9 cellular contexts compared by ENCODE assay signal in genomic region chr1:84146375-84147032, GRCh38. TPM values are rescaled to one million over a fixed set of nuclear protein-coding genes. Genes with fewer than 3 reads are reported as not detected.
A peak's percentile ranks its signal among the peaks of the same experiment; 100 is the strongest.
DNase-seq lines count a peak whose midpoint lies in the region; ATAC-seq and TF ChIP-seq lines count a peak whose summit lies in the region.
"Had no signal": no experiment of that assay in that cellular context is flagged by ENCODE, and none has a peak within 500 bp of the region (broad histone marks: within the 10 kb centered on the region; RNA-seq: fewer than 3 reads in every experiment).

No MANE protein-coding gene starts in this region.

- DNase-seq in Caki2 (ENCODE audit: low read depth) (peak; percentile 4), HPDE6-E6E7 (ENCODE audit: extremely low spot score) (peak; percentile 10), mucosa of descending colon (no peak), GM10266 (ENCODE audit: extremely low spot score) (no peak), NCI-H748 (lab: John Stamatoyannopoulos, UW; ENCODE audit: unreplicated experiment) (no peak)
- no peak for DNase-seq in activated naive CD8-positive, alpha-beta T cell treated with anti-CD3 and anti-CD28 coated beads, Interleukin-2, amount 10 ng/mL, durations not matched to agents 7 days and 5 days
- DNase-seq: kidney glomerular epithelial cell had no signal

- H3K27me3 Mint-ChIP-seq in activated naive CD8-positive, alpha-beta T cell treated with anti-CD3 and anti-CD28 coated beads, Interleukin-2, amount 10 ng/mL, durations not matched to agents 7 days and 5 days: no peaks in the 10 kb centered on the region

- no peaks in the 10 kb centered on the region for H3K36me3 ChIP-seq in mucosa of descending colon (ENCODE audit: low read depth)

- H3K27ac Mint-ChIP-seq in activated naive CD8-positive, alpha-beta T cell treated with anti-CD3 and anti-CD28 coated beads, Interleukin-2, amount 10 ng/mL, durations not matched to agents 7 days and 5 days: peak overlapping the region; percentile 87

- no peaks in the 10 kb centered on the region for H3K9me3 ChIP-seq in mucosa of descending colon

- no peak for ATAC-seq in activated naive CD8-positive, alpha-beta T cell treated with anti-CD3 and anti-CD28 coated beads, Interleukin-2, amount 10 ng/mL, durations not matched to agents 7 days and 5 days (ENCODE audit: low read depth)
- ATAC-seq in mucosa of descending colon: peak; percentile 51
- ATAC-seq in HG03097 (IDR thresholded peaks at IDR 0.05; ENCODE audit: low FRiP score, unreplicated experiment): no peak
- no peak for ATAC-seq in HG02938 (IDR thresholded peaks at IDR 0.05; ENCODE audit: unreplicated experiment)

- peaks cover 18% of the 10 kb centered on the region for H3K4me1 Mint-ChIP-seq in activated naive CD8-positive, alpha-beta T cell treated with anti-CD3 and anti-CD28 coated beads, Interleukin-2, amount 10 ng/mL, durations not matched to agents 7 days and 5 days

- peaks cover 6% of the 10 kb centered on the region for H3K4me1 ChIP-seq in mucosa of descending colon (ENCODE audit: low read depth)

- H3K36me3 Mint-ChIP-seq in activated naive CD8-positive, alpha-beta T cell treated with anti-CD3 and anti-CD28 coated beads, Interleukin-2, amount 10 ng/mL, durations not matched to agents 7 days and 5 days: peaks cover 17% of the 10 kb centered on the region

- POLR2A ChIA-PET in activated naive CD8-positive, alpha-beta T cell treated with anti-CD3 and anti-CD28 coated beads, Interleukin-2, amount 10 ng/mL, durations not matched to agents 7 days and 5 days (lab: Charles Lee): interaction anchor here (0.6 to 3.6 kb wide), 3 partner anchors 156 to 360 kb away, joined by 3 to 31 read pairs (median 6); partner anchors contain the start of genes GNG5 and SPATA1

- in situ Hi-C loops in Caki2 (cut with HindIII; ENCODE audit: low pct_unique_long_range_greater_than_20kb, low sequenced_read_pairs): no loop called here

- TF ChIP-seq CTCF in mucosa of descending colon (IDR thresholded peaks at IDR 0.05): no peak
- TF ChIP-seq CTCF in GM10266 (IDR thresholded peaks at IDR 0.05; ENCODE audit: control insufficient read depth, insufficient read depth, low read depth, missing control alignments): no peak

- peak overlapping the region; percentile 98 for H3K4me3 Mint-ChIP-seq in activated naive CD8-positive, alpha-beta T cell treated with anti-CD3 and anti-CD28 coated beads, Interleukin-2, amount 10 ng/mL, durations not matched to agents 7 days and 5 days

- H3K9me3 Mint-ChIP-seq in activated naive CD8-positive, alpha-beta T cell treated with anti-CD3 and anti-CD28 coated beads, Interleukin-2, amount 10 ng/mL, durations not matched to agents 7 days and 5 days: peaks cover 1% of the 10 kb centered on the region

- H3K4me3 ChIP-seq in mucosa of descending colon: no peak overlapping the region

- intact Hi-C loops in mucosa of descending colon (cut with DNase I, micrococcal nuclease): loop anchor here in 1 of 2 donors (10.0 kb wide), 2 partner anchors 118 to 158 kb away; partner anchors contain the start of gene SAMD13

RNA-seq across cellular contexts. Expression of gene PRKACB, which starts 2.4 kb away (rescaled TPM):
- total RNA-seq in Caki2 (2014; rRNA removed; shearing (Covaris generic); ENCODE audit: low replicate concordance): 6.1 and 8.7 TPM in 2 replicates
- total RNA-seq in activated naive CD8-positive, alpha-beta T cell treated with anti-CD3 and anti-CD28 coated beads, Interleukin-2, amount 10 ng/mL, durations not matched to agents 7 days and 5 days: 100 to 1,000 TPM in 1 of 2 experiments, 10 to 100 TPM in 1; 93.6 to 111 TPM
- total RNA-seq in mucosa of descending colon: 100 to 1,000 TPM in 1 of 3 donors, 10 to 100 TPM in 2; 91.0 to 155 (median 99.3) TPM

Comparison
In these comparisons a context has a peak if more than half of its experiments do, and no peak if none do; other contexts are left out.
1. DNase-seq: peak in Caki2 (single experiment) and HPDE6-E6E7 (single experiment); none in activated naive CD8-positive, alpha-beta T cell treated with anti-CD3 and anti-CD28 coated beads, Interleukin-2, amount 10 ng/mL, durations not matched to agents 7 days and 5 days (single experiment), mucosa of descending colon (0 of 3), GM10266 (single experiment) and NCI-H748 (single experiment).